28 cellular contexts compared by ENCODE assay signal in genomic region chr17:3040882-3041281, GRCh38.
"Had no signal": no experiment of that assay in that cellular context is flagged by ENCODE, and none has a peak within 500 bp of the region (broad histone marks: within the 10 kb centered on the region; RNA-seq: fewer than 3 reads in every experiment).

No MANE protein-coding gene starts in this region.

- H3K4me3 Mint-ChIP-seq: activated CD4-positive, alpha-beta memory T cell treated with anti-CD3 and anti-CD28 coated beads for 36 hours; activated naive CD8-positive, alpha-beta T cell treated with anti-CD3 and anti-CD28 coated beads, Interleukin-2, amount 50 U/mL, for 24 hours; activated T-helper 1 cell treated with anti-CD3 and anti-CD28 coated beads, Interleukin-12 subunit alpha, Interleukin-12 subunit beta, Interleukin-2, Interleukin-4 antibody, amounts not matched to agents 30 ng/mL and 10 ng/mL and 1 ng/mL, durations not matched to agents 14 hours and 24 hours and 36 hours; WTC11 had no signal

- DNase-seq: activated CD4-positive, alpha-beta memory T cell treated with anti-CD3 and anti-CD28 coated beads for 36 hours; activated CD4-positive, alpha-beta T cell treated with anti-CD3 and anti-CD28 coated beads for 48 hours; activated CD4-positive, CD25-positive, alpha-beta regulatory T cell treated with anti-CD3 and anti-CD28 coated beads, Interleukin-2, amount 50 U/mL, for 72 hours; activated effector memory CD4-positive, alpha-beta T cell treated with Interleukin-2 at 50 U/mL for 16 hours; activated naive CD4-positive, alpha-beta T cell; activated naive CD8-positive, alpha-beta T cell treated with anti-CD3 and anti-CD28 coated beads, Interleukin-2, amount 50 U/mL, for 24 hours; amniotic stem cell; body of pancreas; central memory CD4-positive, alpha-beta T cell; KG1; NCI-H1048; NCI-H1417 treated with DMSO at 0.1 percent for 48 hours; NCI-H1694; NCI-H2029; NCI-H2107; NCI-H510A treated with DMSO at 0.1 percent for 48 hours; NCI-H69; NK-92 treated with Interleukin-12 subunit alpha and Interleukin-12 subunit beta, amount 100 ng/mL, for 24 hours; OCI-M1; Right ventricle myocardium superior; RPMI8226; SK-N-SH; T-helper 1 cell; T-helper 9 cell had no signal

- H3K4me1 Mint-ChIP-seq: WTC11 had no signal

- ATAC-seq: activated naive CD4-positive, alpha-beta T cell treated with anti-CD3 and anti-CD28 coated beads, Interleukin-2, amount 50 U/mL, for 72 hours; activated naive CD8-positive, alpha-beta T cell treated with anti-CD3 and anti-CD28 coated beads, Interleukin-2, amount 50 U/mL, for 24 hours; body of pancreas; Panc1; WTC11 had no signal

- H3K27ac Mint-ChIP-seq: activated CD4-positive, alpha-beta memory T cell treated with anti-CD3 and anti-CD28 coated beads for 36 hours; activated naive CD4-positive, alpha-beta T cell treated with anti-CD3 and anti-CD28 coated beads, Interleukin-2, amount 50 U/mL, for 72 hours; activated naive CD8-positive, alpha-beta T cell treated with anti-CD3 and anti-CD28 coated beads, Interleukin-2, amount 50 U/mL, for 24 hours; activated T-helper 1 cell treated with anti-CD3 and anti-CD28 coated beads, Interleukin-12 subunit alpha, Interleukin-12 subunit beta, Interleukin-2, Interleukin-4 antibody, amounts not matched to agents 30 ng/mL and 10 ng/mL and 1 ng/mL, durations not matched to agents 14 hours and 24 hours and 36 hours; WTC11 had no signal
